ENCODE assay signal across 1 cellular context in genomic region chr2:73233154-73233931, GRCh38.
A peak's percentile ranks its signal among the peaks of the same experiment; 100 is the strongest.
TF ChIP-seq lines count a peak whose summit lies in the region.

PRADC1 (minus strand) TSS chr2:73233239; CDS start chr2:73233160, 79 bp downstream.

TF ChIP-seq in HepG2, 621 proteins besides CTCF, POLR2A, EP300 and RAD21 (continued from another document and continues in another):
- peak; percentile 89; the same call in 1 of the 2 replicates for TF ChIP-seq MTERF4 (CRISPR knock-in tag; IDR thresholded peaks at IDR 0.05)
- no peak for TF ChIP-seq ZNF44 (CRISPR knock-in tag; IDR thresholded peaks at IDR 0.05)
- TF ChIP-seq NRL (CRISPR knock-in tag; IDR thresholded peaks at IDR 0.05; ENCODE audit: borderline replicate concordance) = peak; percentile 84
- TF ChIP-seq SP2 (CRISPR knock-in tag; IDR thresholded peaks at IDR 0.05) = peak; percentile 99
- peak; percentile 7; the same call in 1 of the 2 replicates for TF ChIP-seq TIGD3 (CRISPR knock-in tag; IDR thresholded peaks at IDR 0.05; ENCODE audit: borderline replicate concordance)
- TF ChIP-seq ZNF430 (CRISPR knock-in tag; IDR thresholded peaks at IDR 0.05) = peak; percentile 93
- peak; percentile 84 for TF ChIP-seq FOXK1 (CRISPR knock-in tag; IDR thresholded peaks at IDR 0.05; ENCODE audit: borderline replicate concordance, low read depth)
- peak; percentile 64 for TF ChIP-seq RBFOX2 (IDR thresholded peaks at IDR 0.05; ENCODE audit: low read depth, low read length)
- peak; percentile 67; the same call in 1 of the 2 replicates for TF ChIP-seq TOE1 (CRISPR knock-in tag; IDR thresholded peaks at IDR 0.05)
- TF ChIP-seq ZNF362 (CRISPR knock-in tag; IDR thresholded peaks at IDR 0.05; ENCODE audit: borderline replicate concordance) = 0 out of 2 replicates have a peak, but pooled peaks have one; percentile 6
- TF ChIP-seq NR3C1 (CRISPR knock-in tag; IDR thresholded peaks at IDR 0.05) = no peak
- TF ChIP-seq ERF (CRISPR knock-in tag; IDR thresholded peaks at IDR 0.05) = peak; percentile 79
- no peak; the same call in 1 of the 2 replicates for TF ChIP-seq PITX1 (CRISPR knock-in tag; IDR thresholded peaks at IDR 0.05)
- no peak for TF ChIP-seq SOX13 (IDR thresholded peaks at IDR 0.05)
- TF ChIP-seq SOX13 (CRISPR knock-in tag; conservative IDR thresholded peaks at IDR 0.05 in 1 of 2, IDR thresholded peaks at IDR 0.05 in 1 of 2) = peak in 1 of 2 experiments; percentile 42; a peak in 2 of 4 replicates
- TF ChIP-seq ZNF354B (CRISPR knock-in tag; IDR thresholded peaks at IDR 0.05) = 0 out of 2 replicates have a peak, but pooled peaks have one; percentile 15
- TF ChIP-seq ZNF317 (CRISPR knock-in tag; IDR thresholded peaks at IDR 0.05) = peak; percentile 80; the same call in 1 of the 2 replicates
- TF ChIP-seq ZNF260 (CRISPR knock-in tag; IDR thresholded peaks at IDR 0.05; ENCODE audit: borderline replicate concordance, low read depth) = no peak
- peak; percentile 59 for TF ChIP-seq MXD3 (CRISPR knock-in tag; IDR thresholded peaks at IDR 0.05)
- 0 out of 2 replicates have a peak, but pooled peaks have one; percentile 17 for TF ChIP-seq MED13 (CRISPR knock-in tag; IDR thresholded peaks at IDR 0.05)
- no peak for TF ChIP-seq MZF1 (CRISPR knock-in tag; IDR thresholded peaks at IDR 0.05; ENCODE audit: borderline replicate concordance)
- TF ChIP-seq JUN (CRISPR knock-in tag; IDR thresholded peaks at IDR 0.05) = peak; percentile 54; the same call in 1 of the 2 replicates
- TF ChIP-seq SSRP1 (CRISPR knock-in tag; IDR thresholded peaks at IDR 0.05) = peak; percentile 96
- no peak for TF ChIP-seq ZBTB40 (IDR thresholded peaks at IDR 0.05)
- no peak; the same call in 1 of the 2 replicates for TF ChIP-seq ZBTB40 (CRISPR knock-in tag; IDR thresholded peaks at IDR 0.05)
- 0 out of 2 replicates have a peak, but pooled peaks have one; percentile 15 for TF ChIP-seq THRA (CRISPR knock-in tag; IDR thresholded peaks at IDR 0.05; ENCODE audit: borderline replicate concordance)
- no peak for TF ChIP-seq ZNF569 (CRISPR knock-in tag; IDR thresholded peaks at IDR 0.05; ENCODE audit: borderline replicate concordance)
- no peak for TF ChIP-seq ZNF180 (CRISPR knock-in tag; IDR thresholded peaks at IDR 0.05; ENCODE audit: borderline replicate concordance, low read depth)
- 0 out of 2 replicates have a peak, but pooled peaks have one; percentile 12 for TF ChIP-seq ZMYM3 (CRISPR knock-in tag; IDR thresholded peaks at IDR 0.05)
- peak; percentile 91; the same call in 1 of the 2 replicates for TF ChIP-seq MXD1 (CRISPR knock-in tag; IDR thresholded peaks at IDR 0.05)
- peak; percentile 49 for TF ChIP-seq ETV5 (CRISPR knock-in tag; IDR thresholded peaks at IDR 0.05; ENCODE audit: borderline replicate concordance)
- TF ChIP-seq ZNF251 (CRISPR knock-in tag; IDR thresholded peaks at IDR 0.05) = 0 out of 2 replicates have a peak, but pooled peaks have one; percentile 68
- TF ChIP-seq MXI1 (IDR thresholded peaks at IDR 0.05; ENCODE audit: borderline replicate concordance, low read depth, low read length) = peak; percentile 99
- TF ChIP-seq GTF3A (CRISPR knock-in tag; conservative IDR thresholded peaks at IDR 0.05) = 0 out of 2 replicates have a peak, but pooled peaks have one; percentile 12
- 0 out of 2 replicates have a peak, but pooled peaks have one; percentile 25 for TF ChIP-seq JUND (CRISPR knock-in tag; IDR thresholded peaks at IDR 0.05)
- no peak; the same call in none of the 2 replicates for TF ChIP-seq ATF1 (CRISPR knock-in tag; IDR thresholded peaks at IDR 0.05)
- peak; percentile 79; the same call in 1 of the 2 replicates for TF ChIP-seq ZNF205 (CRISPR knock-in tag; IDR thresholded peaks at IDR 0.05)
- TF ChIP-seq ZNF670 (CRISPR knock-in tag; IDR thresholded peaks at IDR 0.05; ENCODE audit: borderline replicate concordance) = no peak
- no peak for TF ChIP-seq ZNF549 (CRISPR knock-in tag; IDR thresholded peaks at IDR 0.05)
- TF ChIP-seq THAP8 (CRISPR knock-in tag; IDR thresholded peaks at IDR 0.05; ENCODE audit: borderline replicate concordance) = no peak; the same call in 1 of the 2 replicates
- peak; percentile 82 for TF ChIP-seq CREM (IDR thresholded peaks at IDR 0.05)
- no peak for TF ChIP-seq CREM (CRISPR knock-in tag; IDR thresholded peaks at IDR 0.05)
- TF ChIP-seq NR1H2 (CRISPR knock-in tag; IDR thresholded peaks at IDR 0.05; ENCODE audit: borderline replicate concordance, low read depth) = peak; percentile 70; the same call in 1 of the 2 replicates
- 0 out of 2 replicates have a peak, but pooled peaks have one; percentile 2 for TF ChIP-seq ZNF33B (CRISPR knock-in tag; IDR thresholded peaks at IDR 0.05)
- peak; percentile 91 for TF ChIP-seq HES4 (CRISPR knock-in tag; IDR thresholded peaks at IDR 0.05; ENCODE audit: borderline replicate concordance)
- TF ChIP-seq ZNF264 (CRISPR knock-in tag; IDR thresholded peaks at IDR 0.05) = 0 out of 2 replicates have a peak, but pooled peaks have one; percentile 27
- TF ChIP-seq TFDP1 (CRISPR knock-in tag; IDR thresholded peaks at IDR 0.05; ENCODE audit: borderline replicate concordance) = peak; percentile 96
- TF ChIP-seq ZNF30 (CRISPR knock-in tag; IDR thresholded peaks at IDR 0.05) = peak; percentile 53; the same call in 1 of the 2 replicates
